ENCODE assay signal across 1 cellular context in genomic region chr11:66454253-66454652, GRCh38.
TF ChIP-seq lines count a peak whose summit lies in the region.

No MANE protein-coding gene starts in this region.

TF ChIP-seq in SK-N-SH treated with all-trans-retinoic acid at 6 μM for 48 hours, 23 proteins besides CTCF, POLR2A, EP300 and RAD21 (continued from another document):
- TF ChIP-seq, protein P1, sequence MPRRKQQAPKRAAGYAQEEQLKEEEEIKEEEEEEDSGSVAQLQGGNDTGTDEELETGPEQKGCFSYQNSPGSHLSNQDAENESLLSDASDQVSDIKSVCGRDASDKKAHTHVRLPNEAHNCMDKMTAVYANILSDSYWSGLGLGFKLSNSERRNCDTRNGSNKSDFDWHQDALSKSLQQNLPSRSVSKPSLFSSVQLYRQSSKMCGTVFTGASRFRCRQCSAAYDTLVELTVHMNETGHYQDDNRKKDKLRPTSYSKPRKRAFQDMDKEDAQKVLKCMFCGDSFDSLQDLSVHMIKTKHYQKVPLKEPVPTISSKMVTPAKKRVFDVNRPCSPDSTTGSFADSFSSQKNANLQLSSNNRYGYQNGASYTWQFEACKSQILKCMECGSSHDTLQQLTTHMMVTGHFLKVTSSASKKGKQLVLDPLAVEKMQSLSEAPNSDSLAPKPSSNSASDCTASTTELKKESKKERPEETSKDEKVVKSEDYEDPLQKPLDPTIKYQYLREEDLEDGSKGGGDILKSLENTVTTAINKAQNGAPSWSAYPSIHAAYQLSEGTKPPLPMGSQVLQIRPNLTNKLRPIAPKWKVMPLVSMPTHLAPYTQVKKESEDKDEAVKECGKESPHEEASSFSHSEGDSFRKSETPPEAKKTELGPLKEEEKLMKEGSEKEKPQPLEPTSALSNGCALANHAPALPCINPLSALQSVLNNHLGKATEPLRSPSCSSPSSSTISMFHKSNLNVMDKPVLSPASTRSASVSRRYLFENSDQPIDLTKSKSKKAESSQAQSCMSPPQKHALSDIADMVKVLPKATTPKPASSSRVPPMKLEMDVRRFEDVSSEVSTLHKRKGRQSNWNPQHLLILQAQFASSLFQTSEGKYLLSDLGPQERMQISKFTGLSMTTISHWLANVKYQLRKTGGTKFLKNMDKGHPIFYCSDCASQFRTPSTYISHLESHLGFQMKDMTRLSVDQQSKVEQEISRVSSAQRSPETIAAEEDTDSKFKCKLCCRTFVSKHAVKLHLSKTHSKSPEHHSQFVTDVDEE (CRISPR knock-in tag; IDR thresholded peaks at IDR 0.05) = no peak
- TF ChIP-seq ZFP3 (CRISPR knock-in tag; IDR thresholded peaks at IDR 0.05) (no peak), PATZ1 (CRISPR knock-in tag; IDR thresholded peaks at IDR 0.05; ENCODE audit: borderline replicate concordance) (no peak), GLIS3 (CRISPR knock-in tag; IDR thresholded peaks at IDR 0.05) (no peak), RARB (CRISPR knock-in tag; IDR thresholded peaks at IDR 0.05) (no peak), ZC3H10 (CRISPR knock-in tag; IDR thresholded peaks at IDR 0.05) (no peak), ARNTL (CRISPR knock-in tag; IDR thresholded peaks at IDR 0.05; ENCODE audit: borderline replicate concordance, low read depth) (no peak), PPARA (CRISPR knock-in tag; IDR thresholded peaks at IDR 0.05; ENCODE audit: borderline replicate concordance) (no peak), CSRNP3 (CRISPR knock-in tag; IDR thresholded peaks at IDR 0.05) (no peak), TCF4 (CRISPR knock-in tag; IDR thresholded peaks at IDR 0.05; ENCODE audit: borderline replicate concordance) (no peak), TOX (CRISPR knock-in tag; IDR thresholded peaks at IDR 0.05; ENCODE audit: borderline replicate concordance) (no peak), ESRRG (CRISPR knock-in tag; IDR thresholded peaks at IDR 0.05) (no peak)
- TF ChIP-seq, protein P2, sequence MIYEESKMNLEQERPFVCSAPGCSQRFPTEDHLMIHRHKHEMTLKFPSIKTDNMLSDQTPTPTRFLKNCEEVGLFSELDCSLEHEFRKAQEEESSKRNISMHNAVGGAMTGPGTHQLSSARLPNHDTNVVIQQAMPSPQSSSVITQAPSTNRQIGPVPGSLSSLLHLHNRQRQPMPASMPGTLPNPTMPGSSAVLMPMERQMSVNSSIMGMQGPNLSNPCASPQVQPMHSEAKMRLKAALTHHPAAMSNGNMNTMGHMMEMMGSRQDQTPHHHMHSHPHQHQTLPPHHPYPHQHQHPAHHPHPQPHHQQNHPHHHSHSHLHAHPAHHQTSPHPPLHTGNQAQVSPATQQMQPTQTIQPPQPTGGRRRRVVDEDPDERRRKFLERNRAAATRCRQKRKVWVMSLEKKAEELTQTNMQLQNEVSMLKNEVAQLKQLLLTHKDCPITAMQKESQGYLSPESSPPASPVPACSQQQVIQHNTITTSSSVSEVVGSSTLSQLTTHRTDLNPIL (CRISPR knock-in tag; IDR thresholded peaks at IDR 0.05; ENCODE audit: low read depth) = no peak
